In the genomic region with DNA sequence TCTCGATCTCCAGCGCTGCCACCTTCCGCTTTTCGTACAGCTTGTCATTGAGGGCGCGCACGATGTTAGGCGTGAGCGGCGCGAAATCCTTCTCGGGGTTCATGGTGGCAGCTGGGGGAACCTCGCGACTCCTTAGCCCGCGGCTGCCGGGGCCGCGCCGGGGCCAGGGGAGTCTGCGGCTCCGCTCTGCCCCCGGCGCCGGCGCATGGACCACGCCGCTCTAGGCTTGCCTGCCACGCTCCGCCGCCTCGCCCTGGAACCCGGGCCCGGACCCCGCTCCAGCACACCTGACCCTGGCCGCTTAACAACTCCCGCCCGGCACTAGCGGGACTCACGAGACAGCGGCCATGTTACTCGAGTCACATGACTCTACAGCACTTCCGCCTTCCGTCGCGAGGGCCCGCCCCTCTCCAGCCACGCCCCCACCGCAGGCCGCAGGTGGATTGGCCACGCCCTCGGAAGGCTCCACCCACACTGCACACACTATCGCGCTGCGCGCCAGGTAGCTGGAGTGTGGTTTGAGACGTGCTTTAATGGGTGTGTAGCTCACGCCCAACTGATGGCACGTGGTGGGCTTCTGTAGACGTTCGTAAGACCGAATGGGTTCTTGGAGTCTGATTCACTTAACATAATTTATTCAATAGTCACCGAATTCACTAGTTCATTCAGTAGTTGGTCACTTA, we compare ENCODE assay signal across 8 cellular contexts. TPM values are rescaled to one million over a fixed set of nuclear protein-coding genes. Genes with fewer than 3 reads are reported as not detected.
DNase-seq lines count a peak whose midpoint lies in the region; ATAC-seq, FAIRE-seq and TF ChIP-seq lines count a peak whose summit lies in the region.

A gene (minus strand): TSS at position 361 of the 683 bp plus-strand sequence. CDS start 258 bp downstream, at position 103.

- H3K56ac ChIP-seq in H1 (replicated peaks; ENCODE audit: insufficient read length, low read depth, low read length), result no peak within 1 kb of the TSS

- H3K4me1 ChIP-seq in H1 (replicated peaks in 1 of 4; ENCODE audit: control insufficient read depth in 3 of 4, insufficient read depth in 4 of 4, low read length in 3 of 4), result peaks cover 1 to 5% (median 3%) of the 10 kb centered on the region in 4 experiments; a peak in 5 of 7 replicates

- peak within 1 kb of the TSS; percentile 75 to 93 (median 86) for H3K9ac ChIP-seq in H1 (replicated peaks in 1 of 4; ENCODE audit: extremely low read depth in 1 of 4, low read depth in 3 of 4, low read length in 3 of 4)

- H4K91ac ChIP-seq in H1 (replicated peaks; ENCODE audit: insufficient read length, low read length), result peak within 1 kb of the TSS; percentile 52

- H2BK120ac ChIP-seq in H1 (replicated peaks; ENCODE audit: low read depth, low read length), result no peak within 1 kb of the TSS

- H2BK20ac ChIP-seq in H1 (ENCODE audit: low read length), result no peak within 1 kb of the TSS

- H2BK12ac ChIP-seq in H1 (ENCODE audit: low read depth, low read length), result no peak within 1 kb of the TSS

- H3K18ac ChIP-seq in H1 (ENCODE audit: extremely low read depth, low read length), result no peak within 1 kb of the TSS

- peaks cover 0 to 10% (median 2%) of the 10 kb centered on the region in 4 experiments; a peak in 5 of 7 replicates for H3K27me3 ChIP-seq in H1 (replicated peaks in 1 of 4; ENCODE audit: control insufficient read depth in 3 of 4, extremely low read depth in 1 of 4, insufficient read depth in 3 of 4, low read length in 3 of 4)

- peak within 1 kb of the TSS; percentile 80 for H3K4ac ChIP-seq in H1 (replicated peaks; ENCODE audit: insufficient read length, low read depth, low read length)

- H3K4me1 Mint-ChIP-seq in memory B cell, result peaks cover 18% of the 10 kb centered on the region

- peaks cover 3% of the 10 kb centered on the region for H3K9me3 Mint-ChIP-seq in memory B cell

- no peaks in the 10 kb centered on the region for H3K27me3 Mint-ChIP-seq in memory B cell

- peaks cover 8% of the 10 kb centered on the region for H3K23me2 ChIP-seq in H1 (ENCODE audit: low read depth, low read length)

- peak; percentile 88 to 89 for TF ChIP-seq POLR2A in H1 (IDR thresholded peaks at IDR 0.05; ENCODE audit: control extremely low read depth in 1 of 2, low read depth in 2 of 2, low read length in 2 of 2)

- POLR2A ChIA-PET in activated CD8-positive, alpha-beta memory T cell treated with anti-CD3 and anti-CD28 coated beads for 36 hours (lab: Charles Lee), result interaction anchor here (0.5 to 1.0 kb wide), 3 partner anchors 21 to 920 kb away, joined by 4 to 7 read pairs (median 5); no protein-coding TSS in a partner anchor
- POLR2A ChIA-PET in H1 (lab: Charles Lee; ENCODE audit: partially characterized antibody), result interaction anchor here (0.5 to 3.2 kb wide), 6 partner anchors 9 to 349 kb away, joined by 3 to 19 read pairs (median 4); no protein-coding TSS in a partner anchor

- H3K36me3 Mint-ChIP-seq in memory B cell, result peaks cover 9% of the 10 kb centered on the region

- no peaks in the 10 kb centered on the region for H3K9me3 ChIP-seq in H1 (ENCODE audit: insufficient read depth in 2 of 2, low read depth in 1 of 2, low read length in 1 of 2)

- H3K36me3 ChIP-seq in H1 (ENCODE audit: control insufficient read depth in 2 of 4, insufficient read depth in 4 of 4, low read length in 3 of 4), result peaks cover 0 to 8% (median 0%) of the 10 kb centered on the region in 4 experiments; a peak in 2 of 8 replicates

- H3K79me1 ChIP-seq in H1 (ENCODE audit: low read depth, low read length), result peaks cover 21% of the 10 kb centered on the region

- TF ChIP-seq EP300 in H1 (IDR thresholded peaks at IDR 0.05; ENCODE audit: borderline replicate concordance in 1 of 2, low read depth in 2 of 2, low read length in 2 of 2), result no peak

- H3K79me2 ChIP-seq in H1 (ENCODE audit: control insufficient read depth in 1 of 2, insufficient read depth in 2 of 2, low read length in 2 of 2), result peaks cover 14 to 47% of the 10 kb centered on the region in 2 experiments

- no peak within 1 kb of the TSS for H3K23ac ChIP-seq in H1 (ENCODE audit: insufficient read length)

- H3K14ac ChIP-seq in H1 (ENCODE audit: insufficient read length), result no peak within 1 kb of the TSS

- H3K4me3 ChIP-seq in H1 (ENCODE audit: extremely low read depth in 1 of 4, insufficient read depth in 2 of 4, low read depth in 3 of 4, low read length in 4 of 4), result peak within 1 kb of the TSS; percentile 94 to 100 (median 95)

- no peak within 1 kb of the TSS for H2BK5ac ChIP-seq in H1 (ENCODE audit: low read depth, low read length)

- H4K8ac ChIP-seq in H1 (ENCODE audit: extremely low read depth, insufficient read depth, low read length), result peak within 1 kb of the TSS; percentile 97

- 0 out of 2 replicates have a peak within 1 kb of the TSS, but pooled peaks have one; percentile 47 for H2BK15ac ChIP-seq in H1 (ENCODE audit: low read length)

- 1% methylated on average over 52 of the region's 63 CpGs; no CpG with 5 or more reads in 1 of the 2 experiments for WGBS in H1 (ENCODE audit: extremely low coverage in 1 of 2, insufficient coverage in 1 of 2, insufficient read length in 1 of 2, insufficient replicate concordance in 2 of 2, low coverage in 1 of 2, low lambda C conversion rate in 2 of 2, missing lambda C conversion rate in 1 of 2), 2 experiments

- ATAC-seq in GM21360 (IDR thresholded peaks at IDR 0.05; ENCODE audit: unreplicated experiment) (peak; percentile 96), memory B cell (ENCODE audit: low read depth) (peak; percentile 93)

- peak within 1 kb of the TSS; percentile 91 to 98 for H3K4me2 ChIP-seq in H1 (ENCODE audit: insufficient read depth in 1 of 2, low read depth in 2 of 2, low read length in 2 of 2)

- H3K27ac Mint-ChIP-seq in memory B cell, result peak within 1 kb of the TSS; percentile 96

- peak within 1 kb of the TSS; percentile 99 for H3K4me3 Mint-ChIP-seq in memory B cell

- H2AK5ac ChIP-seq in H1 (ENCODE audit: low read depth, low read length), result no peak within 1 kb of the TSS

- H4K5ac ChIP-seq in H1 (ENCODE audit: insufficient read length, low read depth, low read length), result peak within 1 kb of the TSS; percentile 38

- no peak for TF ChIP-seq RAD21 in H1 (IDR thresholded peaks at IDR 0.05 in 1 of 2, conservative IDR thresholded peaks at IDR 0.05 in 1 of 2; ENCODE audit: low read depth in 2 of 2, low read length in 2 of 2)

- TF ChIP-seq CTCF in H1 (IDR thresholded peaks at IDR 0.05; ENCODE audit: control extremely low read depth in 1 of 3, insufficient read depth in 1 of 3, low read depth in 1 of 3, low read length in 3 of 3), result no peak

- DNase-seq in COLO668 (lab: John Stamatoyannopoulos, UW; ENCODE audit: unreplicated experiment) (peak; percentile 96), HT1080 (ENCODE audit: low read depth) (peak; percentile 80), NOMO-1 (lab: John Stamatoyannopoulos, UW; ENCODE audit: unreplicated experiment in 2 of 2) (peak; percentile 83 to 93), H1 (ENCODE audit: low read depth in 1 of 2, low spot score in 2 of 2) (peak; percentile 81 to 99), memory B cell (ENCODE audit: low spot score in 2 of 2) (peak; percentile 98)
- peak; percentile 89 for DNase-seq in stimulated activated CD8-positive, alpha-beta memory T cell treated with anti-CD3 and anti-CD28 coated beads, Interleukin-12 subunit alpha, Interleukin-12 subunit beta, amount 100 ng/mL, for 24 hours (ENCODE audit: extremely low read depth)

- peak within 1 kb of the TSS; percentile 66 for H3K27ac ChIP-seq in H1 (ENCODE audit: low read depth, low read length)

- CTCF ChIA-PET in activated CD8-positive, alpha-beta memory T cell treated with anti-CD3 and anti-CD28 coated beads for 36 hours (lab: Charles Lee), result interaction anchor here (0.7 to 1.2 kb wide), 2 partner anchors 11 to 557 kb away, joined by 3 read pairs; no protein-coding TSS in a partner anchor
- CTCF ChIA-PET in H1 (lab: Charles Lee; ENCODE audit: partially characterized antibody), result interaction anchor here (1.3 kb wide), 1 partner anchor 17 kb away, joined by 3 read pairs; no protein-coding TSS in a partner anchor

- FAIRE-seq in H1 (lab: Jason Lieb, UNC), result peak; percentile 78

- H4K20me1 ChIP-seq in H1 (replicated peaks in 1 of 2; ENCODE audit: control insufficient read depth in 1 of 2, insufficient read depth in 2 of 2, low read length in 2 of 2), result no peaks in the 10 kb centered on the region

- peak within 1 kb of the TSS; percentile 90 for H2AFZ ChIP-seq in H1 (ENCODE audit: low read length)

TF ChIP-seq in H1, 55 proteins besides CTCF, POLR2A, EP300 and RAD21 (continues in another document):
- TF ChIP-seq, protein P1, sequence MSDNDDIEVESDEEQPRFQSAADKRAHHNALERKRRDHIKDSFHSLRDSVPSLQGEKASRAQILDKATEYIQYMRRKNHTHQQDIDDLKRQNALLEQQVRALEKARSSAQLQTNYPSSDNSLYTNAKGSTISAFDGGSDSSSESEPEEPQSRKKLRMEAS (IDR thresholded peaks at IDR 0.05), result peak; percentile 85
- peak; percentile 39; the same call in 1 of the 2 replicates for TF ChIP-seq BRCA1 (IDR thresholded peaks at IDR 0.05; ENCODE audit: low read depth, low read length)
- no peak for TF ChIP-seq EGR1 (IDR thresholded peaks at IDR 0.05; ENCODE audit: borderline replicate concordance, low read depth, low read length)
- peak; percentile 85 for TF ChIP-seq TAF7 (optimal IDR thresholded peaks at IDR 0.05; ENCODE audit: borderline replicate concordance, low read depth, low read length)
- TF ChIP-seq, protein P2, sequence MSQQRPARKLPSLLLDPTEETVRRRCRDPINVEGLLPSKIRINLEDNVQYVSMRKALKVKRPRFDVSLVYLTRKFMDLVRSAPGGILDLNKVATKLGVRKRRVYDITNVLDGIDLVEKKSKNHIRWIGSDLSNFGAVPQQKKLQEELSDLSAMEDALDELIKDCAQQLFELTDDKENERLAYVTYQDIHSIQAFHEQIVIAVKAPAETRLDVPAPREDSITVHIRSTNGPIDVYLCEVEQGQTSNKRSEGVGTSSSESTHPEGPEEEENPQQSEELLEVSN (IDR thresholded peaks at IDR 0.05), result peak; percentile 55
- peak; percentile 95 for TF ChIP-seq TAF1 (IDR thresholded peaks at IDR 0.05; ENCODE audit: low read depth, low read length)
- TF ChIP-seq CTBP2 (IDR thresholded peaks at IDR 0.05; ENCODE audit: borderline replicate concordance, insufficient read depth, insufficient read length, low read length), result no peak

RNA-seq across cellular contexts. Expression of the gene that starts here (rescaled TPM):
- total RNA-seq in HT1080 (2014; rRNA removed; shearing (Covaris generic)), result 70.7 and 103 TPM in 2 replicates
- polyA plus RNA-seq in HT1080 (2015; cell fraction: cytosol; rRNA removed), result 50.5 and 58.3 TPM in 2 replicates
- polyA plus RNA-seq in HT1080 (2015; cell fraction: nucleus; rRNA removed), result 42.9 and 48.6 TPM in 2 replicates
- total RNA-seq in activated CD8-positive, alpha-beta memory T cell treated with anti-CD3 and anti-CD28 coated beads for 36 hours, result 10 to 100 TPM; 40.3 to 44.9 TPM
- total RNA-seq in H1 (2021; fragmentation: NEBNext Ultra II Directional; extraction: Animal tissue kit (Norgen Biotek cat#: 25700)), result 52.8 and 56.0 TPM in 2 replicates
- polyA plus RNA-seq in H1 (2011; rRNA removed), result 108 and 113 TPM in 2 replicates
- polyA plus RNA-seq in H1 (2011; cell fraction: cytosol; rRNA removed), result 54.9 TPM
- 102 TPM for polyA plus RNA-seq in H1 (2011; cell fraction: nucleus; rRNA removed)
- polyA plus RNA-seq in H1 (2012, experiment 1 of 2), result 42.1 to 66.4 TPM (median 62.1 TPM) in 4 replicates
- polyA plus RNA-seq in H1 (2012, experiment 2 of 2), result 81.7 TPM
- polyA plus RNA-seq in H1 (2013, experiment 1 of 2), result 35.5 TPM
- polyA plus RNA-seq in H1 (2013, experiment 2 of 2), result 32.4 TPM
- 76.8 and 86.7 TPM in 2 replicates for polyA minus RNA-seq in H1 (2011; rRNA and poly(A)+ RNA removed)
- 43.9 TPM for polyA minus RNA-seq in H1 (2011; cell fraction: cytosol; rRNA and poly(A)+ RNA removed)
- polyA minus RNA-seq in H1 (2011; cell fraction: nucleus; rRNA and poly(A)+ RNA removed), result 51.4 TPM

Comparison
In these comparisons a context has a peak if more than half of its experiments do, and no peak if none do; other contexts are left out.
1. Peak in every context shown above with its lines: DNase-seq, ATAC-seq, H3K4me3 ChIP-seq and H3K27ac ChIP-seq.